ENCODE assay signal across 24 cellular contexts in the genomic region with DNA sequence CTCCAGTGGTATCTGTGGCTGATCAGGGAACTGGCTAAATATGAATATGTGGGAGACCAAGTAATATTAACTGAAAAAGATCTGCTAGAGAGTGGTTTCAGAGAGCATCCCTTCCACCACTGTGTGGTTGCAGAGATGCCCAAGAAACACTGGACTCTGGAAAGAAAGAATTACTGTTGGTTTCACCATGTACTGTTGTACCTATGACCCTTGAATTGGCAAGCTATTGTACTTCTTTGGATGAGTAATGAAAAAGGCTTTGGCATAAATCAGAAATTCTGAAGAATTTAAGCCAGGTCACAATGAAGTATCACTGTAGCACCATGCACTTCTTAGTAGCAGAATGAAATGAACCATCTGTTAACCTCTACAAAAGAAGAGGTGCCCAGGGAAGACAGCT.
"Had no signal": no experiment of that assay in that cellular context is flagged by ENCODE, and none has a peak within 500 bp of the region (broad histone marks: within the 10 kb centered on the region; RNA-seq: fewer than 3 reads in every experiment).

No MANE protein-coding gene starts in this region.

- H3K9me2 ChIP-seq: SK-N-SH had no signal

- H3K27ac Mint-ChIP-seq: IgD-negative memory B cell had no signal

- H3K27ac ChIP-seq: HL-60, KMS-11, RWPE1 had no signal

- H3K9ac ChIP-seq: KMS-11, SK-N-SH had no signal

- H3K4me3 Mint-ChIP-seq: IgD-negative memory B cell had no signal

- H3K36me3 Mint-ChIP-seq: IgD-negative memory B cell had no signal

- H3K9me3 ChIP-seq: SK-N-SH had no signal

- H3K4me2 ChIP-seq: KMS-11, SK-N-SH had no signal

- DNase-seq: MV-4-11, NCI-H1048, NCI-H1105, NCI-H1417, NCI-H1436 treated with DMSO at 0.1 percent for 48 hours, NCI-H1694, NCI-H187 treated with DMSO at 0.1 percent for 48 hours, NCI-H2029 treated with DMSO at 0.1 percent for 48 hours, NCI-H2171 treated with DMSO at 0.1 percent for 48 hours, NCI-H345, NCI-H510A, NCI-H524 treated with DMSO at 0.1 percent for 48 hours, NCI-H69, NCI-H774, PC-3, SHP77, SK-N-SH, SW 1271 had no signal

- ATAC-seq: K562, Panc1, PC-3 had no signal

- H3K4me3 ChIP-seq: K562 had no signal
